In genomic region chr20:52305843-52306242, GRCh38 we compare ENCODE assay signal across 17 cellular contexts.
A peak's percentile ranks its signal among the peaks of the same experiment; 100 is the strongest.
DNase-seq lines count a peak whose midpoint lies in the region; ATAC-seq and TF ChIP-seq lines count a peak whose summit lies in the region.
"Had no signal": no experiment of that assay in that cellular context is flagged by ENCODE, and none has a peak within 500 bp of the region (broad histone marks: within the 10 kb centered on the region; RNA-seq: fewer than 3 reads in every experiment).

No MANE protein-coding gene starts in this region.

- no peak overlapping the region for H3K4me3 ChIP-seq in thyroid gland (replicated peaks in 1 of 3)
- H3K4me3 ChIP-seq: body of pancreas, MG63, PC-9, tibial artery had no signal

- POLR2A ChIA-PET in naive thymus-derived CD8-positive, alpha-beta T cell (lab: Charles Lee): interaction anchor here (0.8 to 1.6 kb wide), 5 partner anchors 9 to 1242 kb away, joined by 3 to 7 read pairs (median 5); partner anchors contain the start of gene ZFP64

- H3K9me3 ChIP-seq in thyroid gland: no peaks in the 10 kb centered on the region
- H3K9me3 ChIP-seq: body of pancreas, Caco-2, MG63, tibial artery had no signal

- H3K27ac ChIP-seq in thyroid gland: no peak overlapping the region
- H3K27ac ChIP-seq: body of pancreas, PC-9, tibial artery had no signal

- no peaks in the 10 kb centered on the region for H3K9me3 Mint-ChIP-seq in activated T-cell treated with anti-CD3 and anti-CD28 coated beads, Interleukin-2, amount 50 U/mL, for 4 hours
- H3K9me3 Mint-ChIP-seq in naive thymus-derived CD8-positive, alpha-beta T cell: peaks cover 0 to 3% (median 0%) of the 10 kb centered on the region in 9 donors
- H3K9me3 Mint-ChIP-seq: dendritic cell treated with granulocyte-macrophage colony-stimulating factor and Interleukin-4, amounts not matched to agents 40 ng/mL and 50 ng/mL, for 4 days had no signal

- H3K27me3 Mint-ChIP-seq in activated T-cell treated with anti-CD3 and anti-CD28 coated beads, Interleukin-2, amount 50 U/mL, for 4 hours (ENCODE audit: low read depth): no peaks in the 10 kb centered on the region
- H3K27me3 Mint-ChIP-seq in naive thymus-derived CD8-positive, alpha-beta T cell: no peaks in the 10 kb centered on the region

- no peaks in the 10 kb centered on the region for H3K36me3 ChIP-seq in thyroid gland
- H3K36me3 ChIP-seq: MG63, tibial artery had no signal

- no peaks in the 10 kb centered on the region for H3K4me1 ChIP-seq in thyroid gland
- H3K4me1 ChIP-seq: body of pancreas, Caco-2, tibial artery had no signal

- no peaks in the 10 kb centered on the region for H3K27me3 ChIP-seq in thyroid gland
- H3K27me3 ChIP-seq: body of pancreas, MG63 had no signal

- peaks cover 44% of the 10 kb centered on the region for H3K4me1 Mint-ChIP-seq in activated T-cell treated with anti-CD3 and anti-CD28 coated beads, Interleukin-2, amount 50 U/mL, for 4 hours (ENCODE audit: low read depth)
- peaks cover 27 to 55% (median 38%) of the 10 kb centered on the region in 4 donors for H3K4me1 Mint-ChIP-seq in naive thymus-derived CD8-positive, alpha-beta T cell

- intact Hi-C loops in thyroid gland (cut with DNase I): no loop called here

- no peaks in the 10 kb centered on the region for H3K36me3 Mint-ChIP-seq in activated T-cell treated with anti-CD3 and anti-CD28 coated beads, Interleukin-2, amount 50 U/mL, for 4 hours (ENCODE audit: insufficient read depth)
- no peaks in the 10 kb centered on the region for H3K36me3 Mint-ChIP-seq in naive thymus-derived CD8-positive, alpha-beta T cell

- peak in 4 of 6 experiments; percentile 4 to 68 (median 40) for DNase-seq in stimulated activated naive CD4-positive, alpha-beta T cell (lab: John Stamatoyannopoulos, UW)
- DNase-seq in stimulated activated naive CD4-positive, alpha-beta T cell treated with Interleukin-2 at 50 U/mL for 16 hours (lab: John Stamatoyannopoulos, UW): no peak
- peak; percentile 14 for DNase-seq in activated T-cell treated with anti-CD3 and anti-CD28 coated beads, Interleukin-2, amount 50 U/mL, for 4 hours
- peak in 9 of 10 donors; percentile 1 to 71 (median 42) for DNase-seq in naive thymus-derived CD8-positive, alpha-beta T cell
- DNase-seq in NCI-H128 (lab: John Stamatoyannopoulos, UW; ENCODE audit: unreplicated experiment) (no peak), thyroid gland (no peak)
- DNase-seq: body of pancreas, Caco-2, MG63, naive B cell, NCI-H2029, NCI-H524 treated with DMSO at 0.1 percent for 48 hours, PC-9, tibial artery had no signal

- peak; percentile 58 to 71 for ATAC-seq in activated T-cell treated with anti-CD3 and anti-CD28 coated beads, Interleukin-2, amount 50 U/mL, for 4 hours
- ATAC-seq in naive thymus-derived CD8-positive, alpha-beta T cell: peak; percentile 95 to 97
- ATAC-seq in GM21367 (IDR thresholded peaks at IDR 0.05; ENCODE audit: unreplicated experiment): no peak
- no peak for ATAC-seq in GM21576 (IDR thresholded peaks at IDR 0.05; ENCODE audit: unreplicated experiment)
- ATAC-seq: body of pancreas had no signal

- H3K27ac Mint-ChIP-seq in naive thymus-derived CD8-positive, alpha-beta T cell: peak overlapping the region; percentile 10 to 95 (median 76)
- H3K27ac Mint-ChIP-seq: dendritic cell treated with granulocyte-macrophage colony-stimulating factor and Interleukin-4, amounts not matched to agents 40 ng/mL and 50 ng/mL, for 4 days; naive B cell had no signal

- 85 to 89% methylated on average over 8 of the region's 8 CpGs for WGBS in thyroid gland, 2 donors

- no peak for TF ChIP-seq POLR2A in thyroid gland (IDR thresholded peaks at IDR 0.05)

- TF ChIP-seq CTCF in thyroid gland (IDR thresholded peaks at IDR 0.05): no peak

- H3K4me3 Mint-ChIP-seq in activated T-cell treated with anti-CD3 and anti-CD28 coated beads, Interleukin-2, amount 50 U/mL, for 4 hours: no peak overlapping the region
- peak overlapping the region; percentile 19 to 66 (median 45) for H3K4me3 Mint-ChIP-seq in naive thymus-derived CD8-positive, alpha-beta T cell
- H3K4me3 Mint-ChIP-seq: dendritic cell treated with granulocyte-macrophage colony-stimulating factor and Interleukin-4, amounts not matched to agents 40 ng/mL and 50 ng/mL, for 4 days; naive B cell had no signal

Comparison
In these comparisons a context has a peak if more than half of its experiments do, and no peak if none do; other contexts are left out.
1. DNase-seq: peak in stimulated activated naive CD4-positive, alpha-beta T cell (4 of 6), activated T-cell treated with anti-CD3 and anti-CD28 coated beads, Interleukin-2, amount 50 U/mL, for 4 hours (single experiment) and naive thymus-derived CD8-positive, alpha-beta T cell (9 of 10); none in stimulated activated naive CD4-positive, alpha-beta T cell treated with Interleukin-2 at 50 U/mL for 16 hours (single experiment), NCI-H128 (single experiment) and thyroid gland (0 of 2).
2. ATAC-seq: peak in activated T-cell treated with anti-CD3 and anti-CD28 coated beads, Interleukin-2, amount 50 U/mL, for 4 hours (2 of 2) and naive thymus-derived CD8-positive, alpha-beta T cell (2 of 2); none in GM21367 (single experiment) and GM21576 (single experiment).